In genomic region chr2:214233164-214233563, GRCh38 we compare ENCODE assay signal across 27 cellular contexts.
"Had no signal": no experiment of that assay in that cellular context is flagged by ENCODE, and none has a peak within 500 bp of the region (broad histone marks: within the 10 kb centered on the region; RNA-seq: fewer than 3 reads in every experiment).

No MANE protein-coding gene starts in this region.

- FAIRE-seq: urothelium cell line had no signal

- H3K9me3 ChIP-seq: stomach, suprapubic skin, testis, thoracic aorta, thyroid gland, tibial artery, transverse colon, upper lobe of left lung, upper lobe of right lung, uterus, vagina had no signal

- H3K27ac ChIP-seq: stomach, suprapubic skin, testis, thoracic aorta, thyroid gland, tibial artery, tibial nerve, transverse colon, upper lobe of left lung, upper lobe of right lung, uterus, vagina had no signal

- H3K36me3 ChIP-seq: stomach, suprapubic skin, thoracic aorta, thyroid gland, tibial artery, tibial nerve, transverse colon, upper lobe of left lung, upper lobe of right lung, uterus, vagina had no signal

- H3K27me3 ChIP-seq: stomach, suprapubic skin, testis, thyroid gland, tibial artery, tibial nerve, transverse colon, upper lobe of left lung, upper lobe of right lung, uterus, vagina had no signal

- H3K4me3 ChIP-seq: stomach, suprapubic skin, testis, thoracic aorta, thyroid gland, tibial artery, tibial nerve, transverse colon, upper lobe of left lung, upper lobe of right lung, uterus, vagina had no signal

- DNase-seq: stimulated activated CD4-positive, alpha-beta T cell treated with anti-CD3 and anti-CD28 coated beads, Interleukin-2, amount 100 ng/mL, for 48 hours; stimulated activated CD4-positive, alpha-beta T cell treated with anti-CD3 and anti-CD28 coated beads, Interleukin-4, amount 100 ng/mL, for 1 hour; stimulated activated CD4-positive, alpha-beta T cell treated with anti-CD3 and anti-CD28 coated beads, Interleukin-4, amount 100 ng/mL, for 24 hours; stimulated activated CD4-positive, alpha-beta T cell treated with anti-CD3 and anti-CD28 coated beads, Interleukin-4, amount 100 ng/mL, for 4 hours; stimulated activated CD8-positive, alpha-beta memory T cell treated with anti-CD3 and anti-CD28 coated beads, Interleukin-4, amount 100 ng/mL, for 48 hours; stimulated activated naive B cell treated with anti-CD40 and anti-IgM and Interleukin-4, amounts not matched to agents 10 μg/mL and 1 μg/mL and 100 μg/mL, for 72 hours; stimulated activated naive CD4-positive, alpha-beta T cell; stimulated activated naive CD4-positive, alpha-beta T cell treated with Interleukin-2 at 50 U/mL for 16 hours; stimulated activated naive CD8-positive, alpha-beta T cell treated with anti-CD3 and anti-CD28 coated beads, Interleukin-15, amount 100 ng/mL, for 72 hours; stimulated activated naive CD8-positive, alpha-beta T cell treated with anti-CD3 and anti-CD28 coated beads, Interleukin-15, Interleukin-2, amounts not matched to agents 100 U/mL and 50 U/mL, for 24 hours; stomach; substantia nigra; testis; thyroid gland; tibial artery; transverse colon; trophoblast cell; upper lobe of left lung; upper lobe of right lung; uterus had no signal

- ATAC-seq: stimulated activated effector memory CD8-positive, alpha-beta T cell treated with anti-CD3 and anti-CD28 coated beads, Interleukin-12 subunit alpha, Interleukin-12 subunit beta, amount 100 ng/mL, for 72 hours; stimulated activated memory B cell treated with anti-CD40 and anti-IgM and Interleukin-4, amounts not matched to agents 10 μg/mL and 1 μg/mL and 100 μg/mL, for 72 hours; stimulated activated naive B cell treated with anti-CD40 and anti-IgM and Interleukin-4, amounts not matched to agents 10 μg/mL and 1 μg/mL and 100 μg/mL, for 72 hours; stimulated activated naive CD8-positive, alpha-beta T cell treated with anti-CD3 and anti-CD28 coated beads, Interleukin-15, amount 100 ng/mL, for 72 hours; stimulated activated naive CD8-positive, alpha-beta T cell treated with anti-CD3 and anti-CD28 coated beads, Interleukin-15, Interleukin-2, amounts not matched to agents 100 U/mL and 50 U/mL, for 24 hours; upper lobe of right lung had no signal

- H3K4me1 ChIP-seq: stomach, suprapubic skin, testis, thyroid gland, tibial artery, tibial nerve, transverse colon, upper lobe of left lung, upper lobe of right lung, uterus, vagina had no signal
